In genomic region chr4:24076811-24077210, GRCh38 we compare ENCODE assay signal across 24 cellular contexts.
"Had no signal": no experiment of that assay in that cellular context is flagged by ENCODE, and none has a peak within 500 bp of the region (broad histone marks: within the 10 kb centered on the region; RNA-seq: fewer than 3 reads in every experiment).

No MANE protein-coding gene starts in this region.

- H3K27me3 ChIP-seq: esophagus squamous epithelium, left lung, neural progenitor cell, right atrium auricular region, stomach, tibial artery had no signal

- H3K27me3 Mint-ChIP-seq: effector memory CD8-positive, alpha-beta T cell; progenitor cell of endocrine pancreas; type B pancreatic cell had no signal

- H3K27ac Mint-ChIP-seq: effector memory CD8-positive, alpha-beta T cell; naive thymus-derived CD4-positive, alpha-beta T cell; nephron; neural progenitor cell; progenitor cell of endocrine pancreas; type B pancreatic cell had no signal

- H3K4me3 ChIP-seq: esophagus squamous epithelium, left lung, neural progenitor cell, right atrium auricular region, smooth muscle cell, stomach, tibial artery had no signal

- H3K9me3 Mint-ChIP-seq: nephron, neural progenitor cell, type B pancreatic cell had no signal

- H3K27ac ChIP-seq: esophagus squamous epithelium, left lung, neural progenitor cell, parathyroid adenoma, right atrium auricular region, stomach, tibial artery had no signal

- H2AFZ ChIP-seq: neural progenitor cell, parathyroid adenoma had no signal

- H3K4me1 Mint-ChIP-seq: naive thymus-derived CD4-positive, alpha-beta T cell; neural progenitor cell had no signal

- H3K36me3 ChIP-seq: esophagus squamous epithelium, left lung, neural progenitor cell, right atrium auricular region, stomach, tibial artery had no signal

- H3K4me1 ChIP-seq: esophagus squamous epithelium, left lung, neural progenitor cell, parathyroid adenoma, right atrium auricular region, stomach, tibial artery had no signal

- H3K36me3 Mint-ChIP-seq: naive thymus-derived CD4-positive, alpha-beta T cell; neural progenitor cell had no signal

- H3K9me3 ChIP-seq: esophagus squamous epithelium, left lung, right atrium auricular region, stomach, tibial artery had no signal

- H3K4me2 ChIP-seq: neural progenitor cell, smooth muscle cell had no signal

- H3K4me3 Mint-ChIP-seq: effector memory CD8-positive, alpha-beta T cell; naive thymus-derived CD4-positive, alpha-beta T cell; nephron; neural progenitor cell; type B pancreatic cell had no signal

- H3K9ac ChIP-seq: neural progenitor cell, parathyroid adenoma had no signal

- DNase-seq: cortex of kidney; effector memory CD8-positive, alpha-beta T cell; erythroblast; esophagus squamous epithelium; foreskin melanocyte; hypothalamus; left lung; mesendoderm; midbrain; naive thymus-derived CD4-positive, alpha-beta T cell; stimulated activated CD4-positive, alpha-beta T cell treated with anti-CD3 and anti-CD28 coated beads, Interleukin-12 subunit alpha, Interleukin-12 subunit beta, amount 100 ng/mL, for 4 hours; stimulated activated CD4-positive, alpha-beta T cell treated with anti-CD3 and anti-CD28 coated beads, Interleukin-1b, Interleukin-23, amount 100 ng/mL, for 48 hours; stimulated activated CD4-positive, alpha-beta T cell treated with anti-CD3 and anti-CD28 coated beads, Interleukin-4, amount 100 ng/mL, for 1 hour; stimulated activated CD8-positive, alpha-beta memory T cell treated with anti-CD3 and anti-CD28 coated beads, Interleukin-4, amount 100 ng/mL, for 48 hours; stimulated activated naive CD4-positive, alpha-beta T cell treated with Interleukin-2 at 50 U/mL for 16 hours; stomach; tibial artery had no signal
